ENCODE assay signal across 15 cellular contexts in genomic region chr16:69364088-69364487, GRCh38. TPM values are rescaled to one million over a fixed set of nuclear protein-coding genes. Genes with fewer than 3 reads are reported as not detected.
DNase-seq lines count a peak whose midpoint lies in the region; ATAC-seq and TF ChIP-seq lines count a peak whose summit lies in the region.
"Had no signal": no experiment of that assay in that cellular context is flagged by ENCODE, and none has a peak within 500 bp of the region (broad histone marks: within the 10 kb centered on the region; RNA-seq: fewer than 3 reads in every experiment).

No MANE protein-coding gene starts in this region.

- no peak overlapping the region for H3K4me3 ChIP-seq in BLaER1
- no peak overlapping the region for H3K4me3 ChIP-seq in HCT116 (replicated peaks in 1 of 2; ENCODE audit: low read depth in 1 of 2, low read length in 2 of 2)
- H3K4me3 ChIP-seq: GM23248, K562 had no signal

- H3K4me1 ChIP-seq in BLaER1 (peaks cover 93% of the 10 kb centered on the region), HCT116 (ENCODE audit: control insufficient read depth in 1 of 2, insufficient read depth in 2 of 2, low read length in 2 of 2) (peaks cover 7 to 25% of the 10 kb centered on the region in 2 experiments)

- TF ChIP-seq POLR2A in HCT116 (IDR thresholded peaks at IDR 0.05; ENCODE audit: borderline replicate concordance, extremely low read depth, insufficient read depth, insufficient read length) = no peak

- no peaks in the 10 kb centered on the region for H3K9me3 ChIP-seq in BLaER1
- H3K9me3 ChIP-seq in HCT116 (ENCODE audit: control insufficient read depth in 1 of 2, insufficient read depth in 1 of 2, low read depth in 1 of 2, low read length in 2 of 2) = no peaks in the 10 kb centered on the region

- H3K9me2 ChIP-seq in HCT116 (ENCODE audit: insufficient read depth) = no peaks in the 10 kb centered on the region

- H3K27me3 Mint-ChIP-seq in activated T-helper 17 cell treated with anti-CD3 and anti-CD28 coated beads, Interleukin-2, amount 50 U/mL, for 72 hours = no peaks in the 10 kb centered on the region

- intact Hi-C loops in HCT116 (cut with micrococcal nuclease) = no loop called here

- POLR2A ChIA-PET in HCT116 (lab: Charles Lee) = no interaction called here

- H4K20me1 ChIP-seq in BLaER1 (no peaks in the 10 kb centered on the region), HCT116 (ENCODE audit: insufficient read depth) (no peaks in the 10 kb centered on the region)

- no peaks in the 10 kb centered on the region for H3K9me3 Mint-ChIP-seq in activated T-helper 17 cell treated with anti-CD3 and anti-CD28 coated beads, Interleukin-2, amount 50 U/mL, for 72 hours
- H3K9me3 Mint-ChIP-seq in stimulated activated effector memory CD8-positive, alpha-beta T cell treated with anti-CD3 and anti-CD28 coated beads, Interleukin-12 subunit alpha, Interleukin-12 subunit beta, amount 100 ng/mL, for 72 hours = no peaks in the 10 kb centered on the region

- H3K27me3 ChIP-seq in BLaER1 = no peaks in the 10 kb centered on the region
- H3K27me3 ChIP-seq in HCT116 (ENCODE audit: insufficient read depth, low read length) = no peaks in the 10 kb centered on the region

- H3K4me3 Mint-ChIP-seq in activated T-helper 17 cell treated with anti-CD3 and anti-CD28 coated beads, Interleukin-2, amount 50 U/mL, for 72 hours = no peak overlapping the region
- no peak overlapping the region for H3K4me3 Mint-ChIP-seq in stimulated activated effector memory CD8-positive, alpha-beta T cell treated with anti-CD3 and anti-CD28 coated beads, Interleukin-12 subunit alpha, Interleukin-12 subunit beta, amount 100 ng/mL, for 72 hours

- peak overlapping the region; percentile 41 for H3K27ac Mint-ChIP-seq in activated T-helper 17 cell treated with anti-CD3 and anti-CD28 coated beads, Interleukin-2, amount 50 U/mL, for 72 hours
- H3K27ac Mint-ChIP-seq in stimulated activated effector memory CD8-positive, alpha-beta T cell treated with anti-CD3 and anti-CD28 coated beads, Interleukin-12 subunit alpha, Interleukin-12 subunit beta, amount 100 ng/mL, for 72 hours = peak overlapping the region; percentile 80

- CTCF ChIA-PET in HCT116 (lab: Charles Lee) = no interaction called here

- H3K36me3 Mint-ChIP-seq in activated T-helper 17 cell treated with anti-CD3 and anti-CD28 coated beads, Interleukin-2, amount 50 U/mL, for 72 hours (ENCODE audit: low read depth) = peaks cover 93% of the 10 kb centered on the region
- H3K36me3 Mint-ChIP-seq in stimulated activated effector memory CD8-positive, alpha-beta T cell treated with anti-CD3 and anti-CD28 coated beads, Interleukin-12 subunit alpha, Interleukin-12 subunit beta, amount 100 ng/mL, for 72 hours = peaks cover 64% of the 10 kb centered on the region

- no peak for DNase-seq in HCT116 (ENCODE audit: low read depth, low spot score)
- DNase-seq in stimulated activated effector memory CD8-positive, alpha-beta T cell treated with anti-CD3 and anti-CD28 coated beads, Interleukin-12 subunit alpha, Interleukin-12 subunit beta, amount 100 ng/mL, for 72 hours (ENCODE audit: low spot score in 2 of 2) = no peak
- DNase-seq in nucleus accumbens (lab: John Stamatoyannopoulos, UW) = no peak
- DNase-seq in GM03348 (ENCODE audit: low spot score) = no peak
- no peak for DNase-seq in omental fat pad (ENCODE audit: low spot score)
- DNase-seq in stimulated activated CD4-positive, alpha-beta T cell treated with anti-CD3 and anti-CD28 coated beads, Interleukin-4, amount 100 ng/mL, for 24 hours = no peak
- DNase-seq: ACHN, Calu3, DMS 273 treated with DMSO at 0.1 percent for 48 hours, GM23248 had no signal

- H2AFZ ChIP-seq in HCT116 (ENCODE audit: low read depth, low read length, poor library complexity, severe bottlenecking) = no peak overlapping the region
- H2AFZ ChIP-seq: GM23248 had no signal

- no TSS peak for BruUV-seq in HCT116 (replicated peaks; lab: Mats Ljungman, UMichigan)

- H3K4me2 ChIP-seq in BLaER1 (no peak overlapping the region), HCT116 (ENCODE audit: low read length) (no peak overlapping the region)

- no peak for TF ChIP-seq RAD21 in HCT116 (IDR thresholded peaks at IDR 0.05; ENCODE audit: low read depth)

- RAD21 ChIA-PET in HCT116 (lab: Charles Lee; ENCODE audit: low non-redundant PET in 1 of 2, low total read pairs in 2 of 2, uncharacterized antibody in 2 of 2, unreplicated experiment in 2 of 2) = no interaction called here

- H3K27ac ChIP-seq in BLaER1 (peak overlapping the region; percentile 64), HCT116 (ENCODE audit: low read depth, low read length) (no peak overlapping the region)
- H3K27ac ChIP-seq: GM23248 had no signal

- ATAC-seq in HCT116 = no peak
- no peak for ATAC-seq in activated T-helper 17 cell treated with anti-CD3 and anti-CD28 coated beads, Interleukin-2, amount 50 U/mL, for 72 hours (replicated peaks)
- no peak for ATAC-seq in stimulated activated effector memory CD8-positive, alpha-beta T cell treated with anti-CD3 and anti-CD28 coated beads, Interleukin-12 subunit alpha, Interleukin-12 subunit beta, amount 100 ng/mL, for 72 hours
- ATAC-seq in omental fat pad (ENCODE audit: low FRiP score) = no peak
- ATAC-seq: K562 had no signal

- peaks cover 24% of the 10 kb centered on the region for H3K79me2 ChIP-seq in HCT116 (ENCODE audit: insufficient read depth, low read length)

- H3K36me3 ChIP-seq in BLaER1 = peaks cover 78% of the 10 kb centered on the region
- peaks cover 40 to 52% of the 10 kb centered on the region in 2 experiments; a peak in 3 of 4 replicates for H3K36me3 ChIP-seq in HCT116 (ENCODE audit: control insufficient read depth in 1 of 2, insufficient read depth in 2 of 2, low read length in 2 of 2)

- no peak for TF ChIP-seq CTCF in HCT116 (IDR thresholded peaks at IDR 0.05 in 2 of 3, conservative IDR thresholded peaks at IDR 0.05 in 1 of 3; ENCODE audit: borderline replicate concordance in 1 of 3, insufficient read depth in 1 of 3, low read depth in 2 of 3, low read length in 2 of 3)
- no peak for TF ChIP-seq CTCF in omental fat pad (IDR thresholded peaks at IDR 0.05)

- H3K9ac ChIP-seq in BLaER1 (no peak overlapping the region), HCT116 (ENCODE audit: low read length) (no peak overlapping the region)
- H3K9ac ChIP-seq: GM23248 had no signal

- H3K4me1 Mint-ChIP-seq in activated T-helper 17 cell treated with anti-CD3 and anti-CD28 coated beads, Interleukin-2, amount 50 U/mL, for 72 hours = peaks cover 15% of the 10 kb centered on the region
- H3K4me1 Mint-ChIP-seq in stimulated activated effector memory CD8-positive, alpha-beta T cell treated with anti-CD3 and anti-CD28 coated beads, Interleukin-12 subunit alpha, Interleukin-12 subunit beta, amount 100 ng/mL, for 72 hours = peaks cover 44% of the 10 kb centered on the region

TF ChIP-seq in HCT116, 20 proteins besides CTCF, POLR2A, EP300 and RAD21:
- TF ChIP-seq EZH2 (IDR thresholded peaks at IDR 0.05) (no peak), SIN3A (IDR thresholded peaks at IDR 0.05; ENCODE audit: low read depth) (0 out of 2 replicates have a peak, but pooled peaks have one; percentile 22)

RNA-seq across cellular contexts. Expression of gene TMED6, which starts 12.5 kb away (rescaled TPM):
- total RNA-seq in HCT116 (2021; ENCODE audit: unreplicated experiment) = 0.91 TPM
- 0.46 and 0.59 TPM in 2 replicates for polyA plus RNA-seq in HCT116 (2012)
- 1 to 10 TPM; 2.0 to 4.0 TPM for total RNA-seq in activated T-helper 17 cell treated with anti-CD3 and anti-CD28 coated beads, Interleukin-2, amount 50 U/mL, for 72 hours
- not detected for total RNA-seq in omental fat pad
- total RNA-seq: A172, Daoy, GM23248 had no signal

RNA-seq across cellular contexts. Expression of gene TERF2, which starts 21.7 kb away (rescaled TPM):
- 69.9 TPM for total RNA-seq in HCT116 (2021; ENCODE audit: unreplicated experiment)
- polyA plus RNA-seq in HCT116 (2012) = 21.3 and 32.8 TPM in 2 replicates
- 10 to 100 TPM; 40.2 to 57.6 TPM for total RNA-seq in activated T-helper 17 cell treated with anti-CD3 and anti-CD28 coated beads, Interleukin-2, amount 50 U/mL, for 72 hours
- 10 to 100 TPM; 12.2 to 25.5 (median 17.0) TPM for total RNA-seq in omental fat pad

RNA-seq across cellular contexts. Expression of gene NIP7, which starts 24.5 kb away (rescaled TPM):
- total RNA-seq in HCT116 (2021; ENCODE audit: unreplicated experiment) = 62.8 TPM
- 18.9 and 20.0 TPM in 2 replicates for polyA plus RNA-seq in HCT116 (2012)
- 10 to 100 TPM; 26.3 to 34.0 TPM for total RNA-seq in activated T-helper 17 cell treated with anti-CD3 and anti-CD28 coated beads, Interleukin-2, amount 50 U/mL, for 72 hours
- total RNA-seq in omental fat pad = 10 to 100 TPM; 14.7 to 56.8 (median 17.1) TPM

RNA-seq across cellular contexts. Expression of gene COG8, which starts 24.7 kb away (rescaled TPM):
- total RNA-seq in HCT116 (2021; ENCODE audit: unreplicated experiment) = 50.3 TPM
- 21.0 and 28.2 TPM in 2 replicates for polyA plus RNA-seq in HCT116 (2012)
- total RNA-seq in activated T-helper 17 cell treated with anti-CD3 and anti-CD28 coated beads, Interleukin-2, amount 50 U/mL, for 72 hours = 10 to 100 TPM; 29.7 to 34.2 TPM
- total RNA-seq in omental fat pad = 10 to 100 TPM; 26.8 to 50.6 (median 39.4) TPM

RNA-seq across cellular contexts. Expression of gene PDF, which starts 33.7 kb away (rescaled TPM):
- total RNA-seq in HCT116 (2021; ENCODE audit: unreplicated experiment) (33.9 TPM), omental fat pad (10 to 100 TPM; 12.8 to 25.0 (median 19.1) TPM)
- polyA plus RNA-seq in HCT116 (2012) = 15.4 and 21.5 TPM in 2 replicates
- total RNA-seq in activated T-helper 17 cell treated with anti-CD3 and anti-CD28 coated beads, Interleukin-2, amount 50 U/mL, for 72 hours = 10 to 100 TPM in 1 of 2 donors, 1 to 10 TPM in 1; 8.4 to 20.6 TPM
